In the genomic region with DNA sequence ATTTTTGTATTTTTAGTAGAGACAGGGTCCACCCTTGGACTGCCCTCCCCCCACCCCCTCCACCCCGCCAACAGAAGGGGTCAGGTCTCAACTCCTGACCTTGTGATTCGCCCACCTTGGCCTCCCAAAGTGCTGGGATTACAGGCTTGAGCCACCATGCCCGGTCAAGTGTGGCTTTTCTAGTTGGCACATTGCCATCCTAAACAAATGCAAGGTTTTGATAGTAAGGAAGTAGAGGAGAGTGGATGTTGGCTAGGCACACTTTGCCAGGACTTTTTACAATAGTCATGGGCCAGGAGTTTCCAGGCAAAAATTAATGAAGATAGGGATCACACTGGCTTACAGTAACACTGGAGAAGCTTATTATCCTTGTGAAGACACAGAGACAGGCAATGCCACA, we compare ENCODE assay signal across 15 cellular contexts.
DNase-seq lines count a peak whose midpoint lies in the region; ATAC-seq, FAIRE-seq and TF ChIP-seq lines count a peak whose summit lies in the region.
"Had no signal": no experiment of that assay in that cellular context is flagged by ENCODE, and none has a peak within 500 bp of the region (broad histone marks: within the 10 kb centered on the region; RNA-seq: fewer than 3 reads in every experiment).

No MANE protein-coding gene starts in this region.

- TF ChIP-seq CTCF in K562 (IDR thresholded peaks at IDR 0.05 in 2 of 3, conservative IDR thresholded peaks at IDR 0.05 in 1 of 3; ENCODE audit: insufficient read depth in 2 of 3, low read depth in 1 of 3, low read length in 3 of 3), result no peak

- no peak overlapping the region for H2AFZ ChIP-seq in K562 (ENCODE audit: low read depth, low read length)
- H2AFZ ChIP-seq: GM23248 had no signal

- no peak for FAIRE-seq in K562 (lab: Jason Lieb, UNC)
- FAIRE-seq: A204.1, H54 had no signal

- no peak overlapping the region for H3K4me3 ChIP-seq in K562
- H3K4me3 ChIP-seq: GM23248 had no signal

- peaks cover 0 to 34% of the 10 kb centered on the region in 2 experiments; a peak in 3 of 5 replicates for H3K4me1 ChIP-seq in K562 (replicated peaks in 1 of 2; ENCODE audit: control insufficient read depth in 2 of 2, insufficient read depth in 2 of 2, low read length in 2 of 2)
- H3K4me1 ChIP-seq: BE2C had no signal

- no peak for TF ChIP-seq RAD21 in K562 (CRISPR knock-in tag; conservative IDR thresholded peaks at IDR 0.05 in 1 of 2, IDR thresholded peaks at IDR 0.05 in 1 of 2)

- BruUV-seq in K562 (replicated peaks; lab: Mats Ljungman, UMichigan), result no TSS peak

- H3K27me3 ChIP-seq in K562 (ENCODE audit: control insufficient read depth in 2 of 2, insufficient read depth in 2 of 2, low read length in 2 of 2), result no peaks in the 10 kb centered on the region
- H3K27me3 ChIP-seq: BE2C had no signal

- ATAC-seq in left cardiac atrium, result no peak
- ATAC-seq in K562, result no peak
- no peak for ATAC-seq in GM18907 (IDR thresholded peaks at IDR 0.05; ENCODE audit: unreplicated experiment)
- ATAC-seq: HCT116 had no signal

- peaks cover 4% of the 10 kb centered on the region; the same call in 1 of the 2 replicates for H3K9me3 ChIP-seq in K562 (replicated peaks; ENCODE audit: control insufficient read depth, insufficient read depth, low read depth, low read length)
- H3K9me3 ChIP-seq: BE2C had no signal

- H3K27ac ChIP-seq in K562 (ENCODE audit: extremely low read depth, low read depth, low read length), result no peak overlapping the region
- H3K27ac ChIP-seq: GM23248 had no signal

- no peak overlapping the region for H3K4me2 ChIP-seq in K562 (ENCODE audit: insufficient read depth, low read length)

- no peak for TF ChIP-seq POLR2A in K562 (conservative IDR thresholded peaks at IDR 0.05)

- WGBS in K562 (ENCODE audit: insufficient coverage, low coverage, missing lambda C conversion rate), result 50% methylated on average over 2 of the region's 3 CpGs

- no peaks in the 10 kb centered on the region for H3K36me3 ChIP-seq in K562 (ENCODE audit: control insufficient read depth, insufficient read depth, low read length)
- H3K36me3 ChIP-seq: BE2C had no signal

- intact Hi-C loops in cardiac septum (cut with DNase I), result loop anchor here (1.0 kb wide), 1 partner anchor 12 kb away; no protein-coding TSS in a partner anchor
- intact Hi-C loops in left cardiac atrium (cut with DNase I), result no loop called here
- intact Hi-C loops in K562 (cut with micrococcal nuclease), result loop anchor here (5.0 kb wide), 1 partner anchor 207 kb away; no protein-coding TSS in a partner anchor

- H3K9ac ChIP-seq in K562 (ENCODE audit: insufficient read depth in 1 of 2, low read depth in 2 of 2, low read length in 2 of 2), result no peak overlapping the region
- H3K9ac ChIP-seq: GM23248 had no signal

- in situ Hi-C loops in K562 (cut with MboI), result no loop called here
- in situ Hi-C loops in ACHN (cut with HindIII; ENCODE audit: low pct_ligation_motif_present, low pct_unique_long_range_greater_than_20kb, low sequenced_read_pairs), result no loop called here

- CTCF ChIA-PET in K562 (lab: Yijun Ruan, JAX; ENCODE audit: low intra/inter-chr PET ratio), result no interaction called here

- no peaks in the 10 kb centered on the region for H3K79me2 ChIP-seq in K562 (ENCODE audit: control insufficient read depth, insufficient read depth, low read length)

- no peak for TF ChIP-seq EP300 in K562 (IDR thresholded peaks at IDR 0.05; ENCODE audit: low read length)

- no peaks in the 10 kb centered on the region for H3K9me1 ChIP-seq in K562 (ENCODE audit: control insufficient read depth, insufficient read depth, low read length)

- H4K20me1 ChIP-seq in K562 (replicated peaks; ENCODE audit: control insufficient read depth, insufficient read depth, low read length), result no peaks in the 10 kb centered on the region

- POLR2A ChIA-PET in K562 (lab: Yijun Ruan, JAX), result interaction anchor here (1.5 kb wide), 1 partner anchor 23 kb away, joined by 3 read pairs; no protein-coding TSS in a partner anchor

- DNase-seq in cardiac septum (ENCODE audit: low spot score) (peak; percentile 4), left cardiac atrium (no peak), M059J (ENCODE audit: low read depth) (peak; percentile 50), K562 (ENCODE audit: extremely low read depth in 1 of 4, low spot score in 3 of 4) (no peak), renal cortical epithelial cell (ENCODE audit: low read depth) (peak; percentile 38), LoVo (ENCODE audit: low spot score) (no peak), ACHN (no peak)
- DNase-seq: BE2C, Calu3, DMS 273 treated with DMSO at 0.1 percent for 48 hours, GM23248 had no signal

TF ChIP-seq in K562, 482 proteins besides CTCF, POLR2A, EP300 and RAD21:
- no peak for TF ChIP-seq PHB2 (IDR thresholded peaks at IDR 0.05; ENCODE audit: low read depth)
- peak; percentile 75 for TF ChIP-seq NFIC (IDR thresholded peaks at IDR 0.05)

Comparison
In these comparisons a context has a peak if more than half of its experiments do, and no peak if none do; other contexts are left out.
1. DNase-seq: peak in cardiac septum (single experiment), M059J (single experiment) and renal cortical epithelial cell (single experiment); none in left cardiac atrium (single experiment), K562 (0 of 4), LoVo (single experiment) and ACHN (single experiment).
2. intact Hi-C loops: an anchor here in cardiac septum (1.0 kb wide) and K562 (5.0 kb wide); none called in left cardiac atrium.